In the genomic region with DNA sequence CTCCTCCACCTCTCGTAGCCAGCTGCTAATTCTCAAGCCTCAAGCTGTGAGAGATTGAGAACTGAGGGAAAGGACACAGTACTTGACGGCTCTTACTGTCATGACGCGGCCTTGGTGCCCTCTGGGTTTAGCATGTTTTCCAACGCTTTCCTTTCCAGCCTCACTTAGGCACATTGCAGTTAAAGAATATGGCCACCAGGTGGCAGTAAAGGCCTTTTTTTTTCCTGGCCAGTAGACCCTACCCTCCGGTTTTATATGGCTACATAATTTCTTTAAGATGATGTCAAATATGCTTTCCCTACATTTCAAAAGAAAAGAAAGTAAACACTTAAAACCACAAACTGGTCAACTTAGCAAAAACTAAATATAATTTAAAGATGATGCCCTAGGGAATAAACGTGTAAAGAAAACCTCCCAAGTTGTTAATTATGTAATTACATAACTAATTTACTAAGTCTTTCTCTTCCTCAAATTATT, we compare ENCODE assay signal across 9 cellular contexts. TPM values are rescaled to one million over a fixed set of nuclear protein-coding genes. Genes with fewer than 3 reads are reported as not detected.
DNase-seq lines count a peak whose midpoint lies in the region; ATAC-seq and TF ChIP-seq lines count a peak whose summit lies in the region.
"Had no signal": no experiment of that assay in that cellular context is flagged by ENCODE, and none has a peak within 500 bp of the region (broad histone marks: within the 10 kb centered on the region; RNA-seq: fewer than 3 reads in every experiment).

No MANE protein-coding gene starts in this region.

- H3K9ac ChIP-seq in NT2/D1 (ENCODE audit: insufficient read length, low read depth), result no peak overlapping the region

- no peak overlapping the region for H3K27ac Mint-ChIP-seq in activated CD8-positive, alpha-beta memory T cell treated with anti-CD3 and anti-CD28 coated beads, Interleukin-2, amount 10 ng/mL, durations not matched to agents 7 days and 5 days
- H3K27ac Mint-ChIP-seq in nephron, result peak overlapping the region; percentile 40 to 80 (median 60)
- H3K27ac Mint-ChIP-seq: activated naive CD8-positive, alpha-beta T cell had no signal

- DNase-seq in DMS53 treated with DMSO at 0.1 percent for 48 hours (lab: John Stamatoyannopoulos, UW; ENCODE audit: unreplicated experiment) (peak; percentile 89), NT2/D1 (ENCODE audit: low read depth, low spot score) (peak; percentile 81), esophagus muscularis mucosa (ENCODE audit: extremely low spot score) (no peak), tibial artery (peak in 1 of 2 donors; percentile 39)
- peak; percentile 69 for DNase-seq in activated CD8-positive, alpha-beta memory T cell treated with anti-CD3 and anti-CD28 coated beads, Interleukin-2, amount 10 ng/mL, durations not matched to agents 7 days and 5 days

- peak; percentile 91 to 92 (median 92) for TF ChIP-seq CTCF in esophagus muscularis mucosa (IDR thresholded peaks at IDR 0.05)
- peak; percentile 92 to 96 (median 94) for TF ChIP-seq CTCF in nephron (IDR thresholded peaks at IDR 0.05; ENCODE audit: unreplicated experiment in 3 of 3)
- peak; percentile 76 to 81 for TF ChIP-seq CTCF in tibial artery (IDR thresholded peaks at IDR 0.05)

- CTCF ChIA-PET in activated CD8-positive, alpha-beta memory T cell treated with anti-CD3 and anti-CD28 coated beads, Interleukin-2, amount 10 ng/mL, durations not matched to agents 7 days and 5 days (lab: Charles Lee), result interaction anchor here (0.7 to 1.4 kb wide), 5 partner anchors 9 to 676 kb away, joined by 4 to 11 read pairs (median 5); a partner anchor contains a TSS

- H3K36me3 Mint-ChIP-seq in activated CD8-positive, alpha-beta memory T cell treated with anti-CD3 and anti-CD28 coated beads, Interleukin-2, amount 10 ng/mL, durations not matched to agents 7 days and 5 days, result no peaks in the 10 kb centered on the region
- no peaks in the 10 kb centered on the region for H3K36me3 Mint-ChIP-seq in nephron (ENCODE audit: low read depth)

- H3K4me3 ChIP-seq in NT2/D1 (ENCODE audit: insufficient read length, low read depth) (no peak overlapping the region), esophagus muscularis mucosa (no peak overlapping the region), tibial artery (no peak overlapping the region)

- TF ChIP-seq RAD21 in Ishikawa (IDR thresholded peaks at IDR 0.05; ENCODE audit: low read depth), result peak; percentile 89

- whole genome bisulfite sequencing in esophagus muscularis mucosa, result 7% methylated on average over 7 of the region's 7 CpGs

- H3K27ac ChIP-seq in esophagus muscularis mucosa (replicated peaks in 1 of 4) (no peak overlapping the region), tibial artery (no peak overlapping the region)

- H3K27me3 Mint-ChIP-seq in activated CD8-positive, alpha-beta memory T cell treated with anti-CD3 and anti-CD28 coated beads, Interleukin-2, amount 10 ng/mL, durations not matched to agents 7 days and 5 days, result no peaks in the 10 kb centered on the region
- no peaks in the 10 kb centered on the region for H3K27me3 Mint-ChIP-seq in nephron (ENCODE audit: low read depth)
- H3K27me3 Mint-ChIP-seq: activated naive CD8-positive, alpha-beta T cell had no signal

- H3K4me1 Mint-ChIP-seq in activated CD8-positive, alpha-beta memory T cell treated with anti-CD3 and anti-CD28 coated beads, Interleukin-2, amount 10 ng/mL, durations not matched to agents 7 days and 5 days, result peaks cover 9% of the 10 kb centered on the region
- H3K4me1 Mint-ChIP-seq in nephron, result peaks cover 62% of the 10 kb centered on the region

- intact Hi-C loops in esophagus muscularis mucosa (cut with DNase I) (loop anchor here (5.0 kb wide), 1 partner anchor 407 kb away; no protein-coding TSS in a partner anchor), tibial artery (cut with DNase I; ENCODE audit: low total_unique reads) (loop anchor here (10.0 kb wide), 1 partner anchor 404 kb away; a partner anchor contains a TSS)

- H3K4me1 ChIP-seq in NT2/D1 (ENCODE audit: insufficient read depth, insufficient read length) (no peaks in the 10 kb centered on the region), esophagus muscularis mucosa (peaks cover 3 to 12% (median 7%) of the 10 kb centered on the region in 4 donors), tibial artery (peaks cover 0 to 2% (median 0%) of the 10 kb centered on the region in 4 donors)

- H3K9me3 ChIP-seq in NT2/D1 (ENCODE audit: insufficient read depth, low read length) (no peaks in the 10 kb centered on the region), esophagus muscularis mucosa (no peaks in the 10 kb centered on the region), tibial artery (no peaks in the 10 kb centered on the region)

- peaks cover 6% of the 10 kb centered on the region for H3K36me3 ChIP-seq in NT2/D1 (ENCODE audit: insufficient read depth, insufficient read length, low read length)
- H3K36me3 ChIP-seq in esophagus muscularis mucosa, result peaks cover 0 to 36% (median 14%) of the 10 kb centered on the region in 4 donors
- H3K36me3 ChIP-seq in tibial artery, result no peaks in the 10 kb centered on the region

- no peaks in the 10 kb centered on the region for H3K27me3 ChIP-seq in NT2/D1 (ENCODE audit: insufficient read depth, insufficient read length)
- H3K27me3 ChIP-seq in esophagus muscularis mucosa, result no peaks in the 10 kb centered on the region
- no peaks in the 10 kb centered on the region for H3K27me3 ChIP-seq in tibial artery

- TF ChIP-seq POLR2A in esophagus muscularis mucosa (IDR thresholded peaks at IDR 0.05; ENCODE audit: low read depth), result no peak

- H3K4me3 Mint-ChIP-seq in activated CD8-positive, alpha-beta memory T cell treated with anti-CD3 and anti-CD28 coated beads, Interleukin-2, amount 10 ng/mL, durations not matched to agents 7 days and 5 days, result no peak overlapping the region
- no peak overlapping the region for H3K4me3 Mint-ChIP-seq in nephron
- H3K4me3 Mint-ChIP-seq: activated naive CD8-positive, alpha-beta T cell had no signal

- H3K9me3 Mint-ChIP-seq in activated CD8-positive, alpha-beta memory T cell treated with anti-CD3 and anti-CD28 coated beads, Interleukin-2, amount 10 ng/mL, durations not matched to agents 7 days and 5 days (ENCODE audit: low read depth), result no peaks in the 10 kb centered on the region
- no peaks in the 10 kb centered on the region for H3K9me3 Mint-ChIP-seq in nephron

- TF ChIP-seq EP300 in Ishikawa (IDR thresholded peaks at IDR 0.05; ENCODE audit: borderline replicate concordance) (no peak), esophagus muscularis mucosa (IDR thresholded peaks at IDR 0.05) (no peak)

- ATAC-seq in activated CD8-positive, alpha-beta memory T cell treated with anti-CD3 and anti-CD28 coated beads, Interleukin-2, amount 10 ng/mL, durations not matched to agents 7 days and 5 days, result peak; percentile 81
- ATAC-seq in GM19397 (IDR thresholded peaks at IDR 0.05; ENCODE audit: unreplicated experiment), result no peak

TF ChIP-seq in Ishikawa, 13 proteins besides CTCF, POLR2A, EP300 and RAD21:
- TF ChIP-seq TAF1 (IDR thresholded peaks at IDR 0.05; ENCODE audit: low read depth) (no peak), ZBTB7A (IDR thresholded peaks at IDR 0.05; ENCODE audit: low read depth) (no peak), EGR1 (IDR thresholded peaks at IDR 0.05) (no peak), CREB1 (IDR thresholded peaks at IDR 0.05; ENCODE audit: low read depth) (no peak), CEBPB (IDR thresholded peaks at IDR 0.05) (no peak), FOXM1 (IDR thresholded peaks at IDR 0.05; ENCODE audit: borderline replicate concordance, low read depth) (no peak), TEAD4 (IDR thresholded peaks at IDR 0.05) (no peak), YY1 (IDR thresholded peaks at IDR 0.05; ENCODE audit: low read depth) (no peak), NFIC (IDR thresholded peaks at IDR 0.05) (no peak), TCF12 (IDR thresholded peaks at IDR 0.05; ENCODE audit: low read depth) (no peak)
- TF ChIP-seq, protein P1, sequence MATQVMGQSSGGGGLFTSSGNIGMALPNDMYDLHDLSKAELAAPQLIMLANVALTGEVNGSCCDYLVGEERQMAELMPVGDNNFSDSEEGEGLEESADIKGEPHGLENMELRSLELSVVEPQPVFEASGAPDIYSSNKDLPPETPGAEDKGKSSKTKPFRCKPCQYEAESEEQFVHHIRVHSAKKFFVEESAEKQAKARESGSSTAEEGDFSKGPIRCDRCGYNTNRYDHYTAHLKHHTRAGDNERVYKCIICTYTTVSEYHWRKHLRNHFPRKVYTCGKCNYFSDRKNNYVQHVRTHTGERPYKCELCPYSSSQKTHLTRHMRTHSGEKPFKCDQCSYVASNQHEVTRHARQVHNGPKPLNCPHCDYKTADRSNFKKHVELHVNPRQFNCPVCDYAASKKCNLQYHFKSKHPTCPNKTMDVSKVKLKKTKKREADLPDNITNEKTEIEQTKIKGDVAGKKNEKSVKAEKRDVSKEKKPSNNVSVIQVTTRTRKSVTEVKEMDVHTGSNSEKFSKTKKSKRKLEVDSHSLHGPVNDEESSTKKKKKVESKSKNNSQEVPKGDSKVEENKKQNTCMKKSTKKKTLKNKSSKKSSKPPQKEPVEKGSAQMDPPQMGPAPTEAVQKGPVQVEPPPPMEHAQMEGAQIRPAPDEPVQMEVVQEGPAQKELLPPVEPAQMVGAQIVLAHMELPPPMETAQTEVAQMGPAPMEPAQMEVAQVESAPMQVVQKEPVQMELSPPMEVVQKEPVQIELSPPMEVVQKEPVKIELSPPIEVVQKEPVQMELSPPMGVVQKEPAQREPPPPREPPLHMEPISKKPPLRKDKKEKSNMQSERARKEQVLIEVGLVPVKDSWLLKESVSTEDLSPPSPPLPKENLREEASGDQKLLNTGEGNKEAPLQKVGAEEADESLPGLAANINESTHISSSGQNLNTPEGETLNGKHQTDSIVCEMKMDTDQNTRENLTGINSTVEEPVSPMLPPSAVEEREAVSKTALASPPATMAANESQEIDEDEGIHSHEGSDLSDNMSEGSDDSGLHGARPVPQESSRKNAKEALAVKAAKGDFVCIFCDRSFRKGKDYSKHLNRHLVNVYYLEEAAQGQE (IDR thresholded peaks at IDR 0.05; ENCODE audit: low read depth), result no peak
- TF ChIP-seq, protein P2, sequence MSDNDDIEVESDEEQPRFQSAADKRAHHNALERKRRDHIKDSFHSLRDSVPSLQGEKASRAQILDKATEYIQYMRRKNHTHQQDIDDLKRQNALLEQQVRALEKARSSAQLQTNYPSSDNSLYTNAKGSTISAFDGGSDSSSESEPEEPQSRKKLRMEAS (IDR thresholded peaks at IDR 0.05), result no peak
- TF ChIP-seq, protein P3, sequence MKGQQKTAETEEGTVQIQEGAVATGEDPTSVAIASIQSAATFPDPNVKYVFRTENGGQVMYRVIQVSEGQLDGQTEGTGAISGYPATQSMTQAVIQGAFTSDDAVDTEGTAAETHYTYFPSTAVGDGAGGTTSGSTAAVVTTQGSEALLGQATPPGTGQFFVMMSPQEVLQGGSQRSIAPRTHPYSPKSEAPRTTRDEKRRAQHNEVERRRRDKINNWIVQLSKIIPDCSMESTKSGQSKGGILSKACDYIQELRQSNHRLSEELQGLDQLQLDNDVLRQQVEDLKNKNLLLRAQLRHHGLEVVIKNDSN (IDR thresholded peaks at IDR 0.05), result no peak

RNA-seq across cellular contexts. Expression of a gene that starts 56.8 kb away (rescaled TPM):
- total RNA-seq in activated CD8-positive, alpha-beta memory T cell treated with anti-CD3 and anti-CD28 coated beads, Interleukin-2, amount 10 ng/mL, durations not matched to agents 7 days and 5 days, result 100 to 1,000 TPM; 123 to 153 TPM
- 100 to 1,000 TPM; 319 to 529 (median 375) TPM for total RNA-seq in esophagus muscularis mucosa
